In the genomic region with DNA sequence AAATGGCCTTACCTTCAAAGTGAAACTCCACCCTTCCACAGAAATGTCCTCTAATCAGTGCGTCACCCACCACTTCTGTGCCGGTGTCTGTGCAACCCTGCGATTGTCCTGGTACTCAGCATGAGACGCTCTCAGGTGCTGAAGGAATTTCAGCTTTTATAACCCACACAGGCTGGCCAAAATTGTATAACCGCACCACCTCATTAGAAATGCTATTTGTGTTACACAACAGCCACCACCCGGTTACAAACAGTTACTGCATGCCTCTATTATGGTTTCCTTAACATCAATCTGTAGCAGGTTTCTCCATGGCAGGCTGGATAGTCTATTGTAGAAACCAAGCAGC, we compare ENCODE assay signal across 8 cellular contexts. TPM values are rescaled to one million over a fixed set of nuclear protein-coding genes. Genes with fewer than 3 reads are reported as not detected.
DNase-seq lines count a peak whose midpoint lies in the region; ATAC-seq and TF ChIP-seq lines count a peak whose summit lies in the region.

No MANE protein-coding gene starts in this region.

- peaks cover 9% of the 10 kb centered on the region for H3K79me2 ChIP-seq in PC-9 (ENCODE audit: low read depth)

- H2AFZ ChIP-seq in PC-9: no peak overlapping the region

- CTCF ChIA-PET in PC-9 (lab: Charles Lee): interaction anchor here (0.7 kb wide), 1 partner anchor 187 kb away, joined by 3 read pairs; no protein-coding TSS in a partner anchor

- no TSS peak for BruUV-seq in PC-9 (replicated peaks; lab: Mats Ljungman, UMichigan)

- POLR2A ChIA-PET in PC-9 (lab: Charles Lee; ENCODE audit: unreplicated experiment): interaction anchor here (0.7 kb wide), 1 partner anchor 91 kb away, joined by 5 read pairs; no protein-coding TSS in a partner anchor

- DNase-seq in NCI-H82 (lab: John Stamatoyannopoulos, UW) (peak; percentile 44), NCI-H82 treated with DMSO at 0.1 percent for 48 hours (lab: John Stamatoyannopoulos, UW; ENCODE audit: unreplicated experiment) (no peak), HAP-1 (ENCODE audit: low spot score in 2 of 2) (peak; percentile 28 to 32), PC-9 (no peak), left lung (no peak), vagina (ENCODE audit: extremely low spot score in 2 of 2) (no peak)
- no peak for DNase-seq in central memory CD8-positive, alpha-beta T cell (ENCODE audit: low spot score in 2 of 2)

- H3K27me3 Mint-ChIP-seq in central memory CD8-positive, alpha-beta T cell: no peaks in the 10 kb centered on the region

- peak; percentile 32; the same call in 1 of the 2 replicates for TF ChIP-seq CTCF in PC-9 (conservative IDR thresholded peaks at IDR 0.05)
- TF ChIP-seq CTCF in left lung (IDR thresholded peaks at IDR 0.05): peak; percentile 48 to 51
- TF ChIP-seq CTCF in vagina (IDR thresholded peaks at IDR 0.05): peak; percentile 44 to 62 (median 47)

- H3K36me3 ChIP-seq in HAP-1 (replicated peaks) (no peaks in the 10 kb centered on the region), PC-9 (ENCODE audit: low read depth) (0 out of 2 replicates have a peak, but pooled peaks cover 6% of the 10 kb centered on the region), left lung (peaks cover 0 to 4% of the 10 kb centered on the region in 2 donors), vagina (no peaks in the 10 kb centered on the region)

- H3K27me3 ChIP-seq in HAP-1 (ENCODE audit: low read depth): no peaks in the 10 kb centered on the region
- H3K27me3 ChIP-seq in PC-9 (ENCODE audit: insufficient read depth, low read depth): no peaks in the 10 kb centered on the region
- H3K27me3 ChIP-seq in left lung: no peaks in the 10 kb centered on the region
- H3K27me3 ChIP-seq in vagina: no peaks in the 10 kb centered on the region

- H3K9me3 Mint-ChIP-seq in central memory CD8-positive, alpha-beta T cell: no peaks in the 10 kb centered on the region

- H3K4me3 ChIP-seq in HAP-1: no peak overlapping the region
- no peak overlapping the region for H3K4me3 ChIP-seq in PC-9
- H3K4me3 ChIP-seq in left lung: no peak overlapping the region
- H3K4me3 ChIP-seq in vagina: no peak overlapping the region

- H3K27ac ChIP-seq in PC-9 (no peak overlapping the region), left lung (no peak overlapping the region), vagina (peak overlapping the region; percentile 83)

- peak overlapping the region; percentile 18 for H3K4me3 Mint-ChIP-seq in central memory CD8-positive, alpha-beta T cell

- H4K20me1 ChIP-seq in PC-9 (ENCODE audit: insufficient read depth): no peaks in the 10 kb centered on the region

- intact Hi-C loops in PC-9 (cut with micrococcal nuclease; ENCODE audit: unreplicated experiment) (loop anchor here (2.0 kb wide), 2 partner anchors 51 to 81 kb away; no protein-coding TSS in a partner anchor), left lung (cut with DNase I) (loop anchor here in 1 of 2 donors (10.0 kb wide), 1 partner anchor 155 kb away; no protein-coding TSS in a partner anchor), vagina (cut with DNase I) (no loop called here)

- H3K9me2 ChIP-seq in PC-9 (ENCODE audit: insufficient read depth): no peaks in the 10 kb centered on the region

- peak overlapping the region; percentile 2 for H3K27ac Mint-ChIP-seq in central memory CD8-positive, alpha-beta T cell (ENCODE audit: low read depth)

- H3F3A ChIP-seq in PC-9 (ENCODE audit: insufficient read depth, low read depth): peaks cover 20% of the 10 kb centered on the region; the same call in 1 of the 2 replicates

- peaks cover 7% of the 10 kb centered on the region for H3K36me3 Mint-ChIP-seq in central memory CD8-positive, alpha-beta T cell (ENCODE audit: insufficient read depth)

- in situ Hi-C loops in HAP-1 (cut with MboI; ENCODE audit: low sequenced_read_pairs): loop anchor here (25.0 kb wide), 1 partner anchor 338 kb away; no protein-coding TSS in a partner anchor

- H3K4me1 ChIP-seq in HAP-1 (peaks cover 5% of the 10 kb centered on the region), PC-9 (replicated peaks; ENCODE audit: insufficient read depth) (peaks cover 16% of the 10 kb centered on the region), left lung (peaks cover 8 to 39% of the 10 kb centered on the region in 2 donors), vagina (peaks cover 61% of the 10 kb centered on the region)

- ATAC-seq in central memory CD8-positive, alpha-beta T cell (replicated peaks; ENCODE audit: extremely low read depth, poor library complexity, severe bottlenecking): peak; percentile 67
- ATAC-seq in left lung (peak; percentile 78), HG02642 (IDR thresholded peaks at IDR 0.05; ENCODE audit: poor library complexity, unreplicated experiment) (no peak)

- no peak overlapping the region for H3K4me2 ChIP-seq in PC-9

- H3K4me1 Mint-ChIP-seq in central memory CD8-positive, alpha-beta T cell: peaks cover 32% of the 10 kb centered on the region

- 0 out of 2 replicates have a peak, but pooled peaks cover 4% of the 10 kb centered on the region for H3K9me3 ChIP-seq in HAP-1
- H3K9me3 ChIP-seq in PC-9 (ENCODE audit: insufficient read depth, low read depth): no peaks in the 10 kb centered on the region
- no peaks in the 10 kb centered on the region for H3K9me3 ChIP-seq in left lung
- H3K9me3 ChIP-seq in vagina: no peaks in the 10 kb centered on the region

- TF ChIP-seq POLR2A in vagina (IDR thresholded peaks at IDR 0.05): no peak

RNA-seq across cellular contexts. Expression of a gene that starts 51.5 kb away (rescaled TPM):
- total RNA-seq in PC-9 (2021) (20.4 and 22.3 TPM in 2 replicates), left lung (10 to 100 TPM; 15.8 to 27.1 TPM), vagina (14.7 TPM)

Comparison
In these comparisons a context has a peak if more than half of its experiments do, and no peak if none do; other contexts are left out.
1. DNase-seq: peak in NCI-H82 (single experiment) and HAP-1 (2 of 2); none in NCI-H82 treated with DMSO at 0.1 percent for 48 hours (single experiment), PC-9 (0 of 2), central memory CD8-positive, alpha-beta T cell (0 of 2), left lung (0 of 2) and vagina (0 of 2).
2. Peak in every context shown above with its lines, with median percentiles within 50 percentile points of each other: CTCF ChIP-seq.